In genomic region chr3:22960326-22960984, GRCh38 we compare ENCODE assay signal across 8 cellular contexts.
DNase-seq lines count a peak whose midpoint lies in the region; ATAC-seq and TF ChIP-seq lines count a peak whose summit lies in the region.

No MANE protein-coding gene starts in this region.

- H3K36me3 Mint-ChIP-seq in nephron progenitor cell (ENCODE audit: low read depth) = no peaks in the 10 kb centered on the region

- no peaks in the 10 kb centered on the region for H3K27me3 ChIP-seq in Peyer's patch

- no peaks in the 10 kb centered on the region for H3K36me3 ChIP-seq in Peyer's patch

- H3K9me3 Mint-ChIP-seq in nephron progenitor cell = no peaks in the 10 kb centered on the region

- ATAC-seq in GM18498 (IDR thresholded peaks at IDR 0.05; ENCODE audit: unreplicated experiment) = peak; percentile 49
- peak; percentile 54 for ATAC-seq in HG03159 (IDR thresholded peaks at IDR 0.05; ENCODE audit: unreplicated experiment)

- H3K4me1 ChIP-seq in Peyer's patch = no peaks in the 10 kb centered on the region

- no peaks in the 10 kb centered on the region for H3K9me3 ChIP-seq in Peyer's patch

- no peak for TF ChIP-seq POLR2A in Peyer's patch (IDR thresholded peaks at IDR 0.05)

- H3K27ac ChIP-seq in Peyer's patch = no peak overlapping the region

- H3K4me3 ChIP-seq in AG10803 (ENCODE audit: low read length) (no peak overlapping the region), Peyer's patch (no peak overlapping the region), epithelial cell of proximal tubule (ENCODE audit: low read depth, low read length) (no peak overlapping the region)

- H3K4me1 Mint-ChIP-seq in nephron progenitor cell = no peaks in the 10 kb centered on the region

- DNase-seq in AG10803 (ENCODE audit: low read depth) = peak; percentile 33
- DNase-seq in Peyer's patch = peak in 1 of 3 donors; percentile 49
- no peak for DNase-seq in epithelial cell of proximal tubule (ENCODE audit: low read depth)
- peak; percentile 33 for DNase-seq in nephron progenitor cell
- DNase-seq in NCI-H187 (lab: John Stamatoyannopoulos, UW) = no peak
- DNase-seq in ecto neural progenitor cell (ENCODE audit: low spot score) = no peak

- H3K4me3 Mint-ChIP-seq in nephron progenitor cell = no peak overlapping the region

- peak; percentile 77 for TF ChIP-seq CTCF in AG10803 (conservative IDR thresholded peaks at IDR 0.05; ENCODE audit: low read length)
- TF ChIP-seq CTCF in Peyer's patch (IDR thresholded peaks at IDR 0.05) = peak in 5 of 6 experiments; percentile 12 to 64 (median 56)
- peak; percentile 85 for TF ChIP-seq CTCF in epithelial cell of proximal tubule (conservative IDR thresholded peaks at IDR 0.05; ENCODE audit: low read depth, low read length)
- TF ChIP-seq CTCF in nephron progenitor cell (IDR thresholded peaks at IDR 0.05) = peak; percentile 65

- H3K27me3 Mint-ChIP-seq in nephron progenitor cell (ENCODE audit: low read depth, poor library complexity) = peaks cover 3% of the 10 kb centered on the region

- H3K27ac Mint-ChIP-seq in nephron progenitor cell = no peak overlapping the region

Comparison
In these comparisons a context has a peak if more than half of its experiments do, and no peak if none do; other contexts are left out.
1. DNase-seq: peak in AG10803 (single experiment) and nephron progenitor cell (single experiment); none in epithelial cell of proximal tubule (single experiment), NCI-H187 (0 of 2) and ecto neural progenitor cell (single experiment).
2. Peak in every context shown above with its lines, with median percentiles within 50 percentile points of each other: CTCF ChIP-seq.